In the genomic region with DNA sequence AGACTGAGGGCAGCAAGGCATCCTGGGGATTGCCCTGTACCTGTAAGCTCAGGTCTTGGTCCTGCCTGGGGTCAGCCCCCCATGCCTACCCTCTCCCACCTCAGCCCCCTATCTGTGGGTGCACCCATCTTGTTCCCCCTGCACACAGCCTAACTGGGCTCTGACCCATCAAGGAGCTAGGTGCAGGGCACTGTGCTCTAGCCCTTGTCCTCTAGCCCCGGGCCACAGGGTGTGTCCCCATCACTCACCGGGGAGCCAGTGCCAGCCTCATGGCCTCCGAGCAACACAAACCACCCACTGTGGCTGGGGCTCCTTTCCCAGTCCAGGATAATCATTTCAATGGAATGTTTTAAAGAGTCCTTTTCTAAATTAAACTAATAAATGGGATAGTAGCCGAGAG, we compare ENCODE assay signal across 20 cellular contexts.
A peak's percentile ranks its signal among the peaks of the same experiment; 100 is the strongest.
DNase-seq lines count a peak whose midpoint lies in the region; ATAC-seq and TF ChIP-seq lines count a peak whose summit lies in the region.
"Had no signal": no experiment of that assay in that cellular context is flagged by ENCODE, and none has a peak within 500 bp of the region (broad histone marks: within the 10 kb centered on the region; RNA-seq: fewer than 3 reads in every experiment).

No MANE protein-coding gene starts in this region.

- WGBS in gastroesophageal sphincter (ENCODE audit: low coverage in 1 of 2), 2 donors: 60% methylated on average over 1 of the region's 4 CpGs; no CpG with 5 or more reads in 1 of the 2 donors

- H3K9me3 ChIP-seq in MG63: no peaks in the 10 kb centered on the region
- H3K9me3 ChIP-seq in gastroesophageal sphincter: no peaks in the 10 kb centered on the region
- H3K9me3 ChIP-seq: BLaER1, Caco-2, SJCRH30 had no signal

- DNase-seq in stimulated activated naive CD8-positive, alpha-beta T cell treated with anti-CD3 and anti-CD28 coated beads, Interleukin-15, amount 100 ng/mL, for 72 hours: no peak
- DNase-seq in stimulated activated naive CD8-positive, alpha-beta T cell treated with anti-CD3 and anti-CD28 coated beads, Interleukin-15, Interleukin-2, amounts not matched to agents 100 U/mL and 50 U/mL, for 24 hours: no peak
- DNase-seq in MG63 (peak; percentile 79), foreskin keratinocyte (no peak), T-helper 2 cell (no peak), H4 (ENCODE audit: low spot score) (no peak)
- DNase-seq: Caco-2; CD4-positive, alpha-beta memory T cell; DMS 273 treated with DMSO at 0.1 percent for 48 hours; DMS79 treated with DMSO at 0.1 percent for 48 hours; HCEC 1CT; KG1; NCI-H187; NCI-H510A; NCI-H748 treated with DMSO at 0.1 percent for 48 hours; NK-92 treated with Interleukin-12 subunit alpha and Interleukin-12 subunit beta, amount 100 ng/mL, for 24 hours; SJCRH30 had no signal

- H3K27ac Mint-ChIP-seq in stimulated activated naive CD8-positive, alpha-beta T cell treated with anti-CD3 and anti-CD28 coated beads, Interleukin-15, amount 100 ng/mL, for 72 hours: no peak overlapping the region
- H3K27ac Mint-ChIP-seq: CD4-positive, alpha-beta memory T cell; GM23338 had no signal

- no peak for TF ChIP-seq POLR2A in gastroesophageal sphincter (IDR thresholded peaks at IDR 0.05)

- H3K9me3 Mint-ChIP-seq in stimulated activated naive CD8-positive, alpha-beta T cell treated with anti-CD3 and anti-CD28 coated beads, Interleukin-15, amount 100 ng/mL, for 72 hours: no peaks in the 10 kb centered on the region
- H3K9me3 Mint-ChIP-seq: GM23338 had no signal

- H3K4me3 ChIP-seq in MG63 (no peak overlapping the region), gastroesophageal sphincter (no peak overlapping the region)
- H3K4me3 ChIP-seq: BLaER1, GM23338, SJCRH30 had no signal

- no peak overlapping the region for H3K4me3 Mint-ChIP-seq in stimulated activated naive CD8-positive, alpha-beta T cell treated with anti-CD3 and anti-CD28 coated beads, Interleukin-15, amount 100 ng/mL, for 72 hours
- H3K4me3 Mint-ChIP-seq: GM23338 had no signal

- peaks cover 5% of the 10 kb centered on the region for H3K4me1 Mint-ChIP-seq in stimulated activated naive CD8-positive, alpha-beta T cell treated with anti-CD3 and anti-CD28 coated beads, Interleukin-15, amount 100 ng/mL, for 72 hours

- no peak for TF ChIP-seq EP300 in gastroesophageal sphincter (IDR thresholded peaks at IDR 0.05)

- H3K36me3 ChIP-seq in MG63 (no peaks in the 10 kb centered on the region), gastroesophageal sphincter (no peaks in the 10 kb centered on the region)
- H3K36me3 ChIP-seq: BLaER1, SJCRH30 had no signal

- no peaks in the 10 kb centered on the region for H3K4me1 ChIP-seq in foreskin keratinocyte
- H3K4me1 ChIP-seq in gastroesophageal sphincter: no peaks in the 10 kb centered on the region
- H3K4me1 ChIP-seq: BLaER1, Caco-2 had no signal

- ATAC-seq in stimulated activated naive CD8-positive, alpha-beta T cell treated with anti-CD3 and anti-CD28 coated beads, Interleukin-15, amount 100 ng/mL, for 72 hours: peak; percentile 40
- no peak for ATAC-seq in stimulated activated naive CD8-positive, alpha-beta T cell treated with anti-CD3 and anti-CD28 coated beads, Interleukin-15, Interleukin-2, amounts not matched to agents 100 U/mL and 50 U/mL, for 24 hours
- ATAC-seq in foreskin keratinocyte: peak; percentile 21
- no peak for ATAC-seq in gastroesophageal sphincter

- H3K27me3 Mint-ChIP-seq in stimulated activated naive CD8-positive, alpha-beta T cell treated with anti-CD3 and anti-CD28 coated beads, Interleukin-15, amount 100 ng/mL, for 72 hours: no peaks in the 10 kb centered on the region

- H3K27me3 ChIP-seq in MG63 (no peaks in the 10 kb centered on the region), foreskin keratinocyte (peaks cover 10% of the 10 kb centered on the region), gastroesophageal sphincter (peaks cover 10% of the 10 kb centered on the region)
- H3K27me3 ChIP-seq: BLaER1, SJCRH30 had no signal

- no peak for TF ChIP-seq CTCF in foreskin keratinocyte (conservative IDR thresholded peaks at IDR 0.05)
- no peak for TF ChIP-seq CTCF in gastroesophageal sphincter (IDR thresholded peaks at IDR 0.05)

- H3K27ac ChIP-seq in foreskin keratinocyte: no peak overlapping the region
- H3K27ac ChIP-seq in gastroesophageal sphincter: no peak overlapping the region
- H3K27ac ChIP-seq: BLaER1, SJCRH30 had no signal

Comparison
In these comparisons a context has a peak if more than half of its experiments do, and no peak if none do; other contexts are left out.
1. ATAC-seq: peak in stimulated activated naive CD8-positive, alpha-beta T cell treated with anti-CD3 and anti-CD28 coated beads, Interleukin-15, amount 100 ng/mL, for 72 hours (single experiment) and foreskin keratinocyte (single experiment); none in stimulated activated naive CD8-positive, alpha-beta T cell treated with anti-CD3 and anti-CD28 coated beads, Interleukin-15, Interleukin-2, amounts not matched to agents 100 U/mL and 50 U/mL, for 24 hours (single experiment) and gastroesophageal sphincter (single experiment).